ENCODE assay signal across 10 cellular contexts in genomic region chr1:219927956-219928790, GRCh38. TPM values are rescaled to one million over a fixed set of nuclear protein-coding genes. Genes with fewer than 3 reads are reported as not detected.
DNase-seq lines count a peak whose midpoint lies in the region; ATAC-seq and TF ChIP-seq lines count a peak whose summit lies in the region.
"Had no signal": no experiment of that assay in that cellular context is flagged by ENCODE, and none has a peak within 500 bp of the region (broad histone marks: within the 10 kb centered on the region; RNA-seq: fewer than 3 reads in every experiment).

TSS of gene SLC30A10 (minus strand) at chr1:219928557. CDS start at chr1:219928440, 117 bp downstream.

- H3K27ac Mint-ChIP-seq in chondrocyte (ENCODE audit: unreplicated experiment) = no peak within 1 kb of the TSS

- H3K9me3 Mint-ChIP-seq in chondrocyte (ENCODE audit: low read depth) = no peaks in the 10 kb centered on the region

- H3K27me3 Mint-ChIP-seq in chondrocyte (ENCODE audit: low read depth) = peaks cover 28% of the 10 kb centered on the region

- DNase-seq in AG20443 (ENCODE audit: low spot score) = peak; percentile 61
- DNase-seq in NCI-H2171 (lab: John Stamatoyannopoulos, UW) = peak; percentile 11
- DNase-seq in chondrocyte (ENCODE audit: low spot score) = no peak
- DNase-seq in left lobe of liver (ENCODE audit: low spot score) = peak; percentile 95
- peak; percentile 5 for DNase-seq in stimulated activated naive CD8-positive, alpha-beta T cell treated with anti-CD3 and anti-CD28 coated beads, Interleukin-15, Interleukin-2, amounts not matched to agents 100 U/mL and 50 U/mL, for 24 hours
- no peak for DNase-seq in KG1 (lab: John Stamatoyannopoulos, UW)
- no peak for DNase-seq in NK-92 treated with Interleukin-12 subunit alpha and Interleukin-12 subunit beta, amount 100 ng/mL, for 24 hours (lab: John Stamatoyannopoulos, UW)

- peaks cover 10% of the 10 kb centered on the region for H3K4me1 Mint-ChIP-seq in chondrocyte (ENCODE audit: low read depth)

- peak within 1 kb of the TSS; percentile 79 for H3K4me3 Mint-ChIP-seq in chondrocyte (ENCODE audit: unreplicated experiment)

- TF ChIP-seq CTCF in chondrocyte (IDR thresholded peaks at IDR 0.05) = peak; percentile 31

- ATAC-seq in GM19035 (IDR thresholded peaks at IDR 0.05; ENCODE audit: unreplicated experiment) (peak; percentile 64), left lobe of liver (peak; percentile 75)
- peak; percentile 34 for ATAC-seq in stimulated activated naive CD8-positive, alpha-beta T cell treated with anti-CD3 and anti-CD28 coated beads, Interleukin-15, Interleukin-2, amounts not matched to agents 100 U/mL and 50 U/mL, for 24 hours
- ATAC-seq: HCT116 had no signal

- H3K36me3 Mint-ChIP-seq in chondrocyte (ENCODE audit: low read depth) = no peaks in the 10 kb centered on the region

RNA-seq across cellular contexts. Expression of gene SLC30A10, which starts in this region (rescaled TPM):
- total RNA-seq in chondrocyte (not detected in 3 replicates), left lobe of liver (59.4 TPM)
- total RNA-seq: dermis microvascular lymphatic vessel endothelial cell had no signal

Comparison
In these comparisons a context has a peak if more than half of its experiments do, and no peak if none do; other contexts are left out.
1. RNA of gene SLC30A10 (total RNA-seq): 59.4 TPM in left lobe of liver (single experiment); not detected in chondrocyte; every median in the first group is over 10 times any median in the second.
2. DNase-seq: peak in AG20443 (single experiment), NCI-H2171 (single experiment), left lobe of liver (single experiment) and stimulated activated naive CD8-positive, alpha-beta T cell treated with anti-CD3 and anti-CD28 coated beads, Interleukin-15, Interleukin-2, amounts not matched to agents 100 U/mL and 50 U/mL, for 24 hours (single experiment); none in chondrocyte (single experiment), KG1 (single experiment) and NK-92 treated with Interleukin-12 subunit alpha and Interleukin-12 subunit beta, amount 100 ng/mL, for 24 hours (single experiment).
3. Peak in every context shown above with its lines, with median percentiles within 50 percentile points of each other: ATAC-seq.